In the genomic region with DNA sequence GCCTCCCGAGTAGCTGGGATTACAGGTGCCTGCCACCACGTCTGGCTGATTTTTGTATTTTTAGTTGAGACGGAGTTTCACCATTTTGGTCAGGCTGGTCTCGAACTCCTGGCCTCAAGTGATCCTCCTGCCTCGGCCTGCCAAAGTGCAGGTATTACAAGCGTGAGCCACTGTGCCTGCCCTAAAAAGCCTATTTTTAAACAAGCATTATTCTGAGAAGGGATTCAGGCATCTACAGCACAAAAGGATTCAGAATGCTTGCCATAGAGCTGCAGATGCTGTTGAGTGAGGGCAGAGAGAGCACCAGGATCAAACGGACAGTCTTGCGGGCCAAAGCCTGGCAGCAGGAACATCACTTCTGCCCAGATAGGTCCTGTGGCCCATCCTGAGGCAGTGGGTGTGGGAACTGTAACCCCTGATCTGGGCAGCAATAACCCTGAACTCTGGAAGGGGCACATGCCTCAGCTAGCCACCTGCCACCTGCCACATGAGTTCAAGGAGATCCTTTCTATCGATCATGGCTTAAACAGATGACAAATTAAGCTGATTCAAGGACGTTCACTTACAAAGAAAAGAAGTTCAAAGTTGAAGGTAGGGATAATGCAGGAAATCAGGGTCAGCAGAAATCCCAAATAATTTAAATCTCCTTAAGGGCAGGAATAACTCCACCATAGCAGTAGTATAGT, we compare ENCODE assay signal across 2 cellular contexts.
TF ChIP-seq lines count a peak whose summit lies in the region.

No MANE protein-coding gene starts in this region.

TF ChIP-seq in GM23338, 12 proteins besides CTCF, POLR2A, EP300 and RAD21 (continues in another document):
- TF ChIP-seq POLR2AphosphoS5 (IDR thresholded peaks at IDR 0.05; ENCODE audit: low read depth) (no peak), EZH2phosphoT487 (IDR thresholded peaks at IDR 0.05; ENCODE audit: unreplicated experiment) (no peak), EZH2 (IDR thresholded peaks at IDR 0.05; ENCODE audit: low read depth, unreplicated experiment) (no peak), ZNF331 (CRISPR knock-in tag; IDR thresholded peaks at IDR 0.05; ENCODE audit: low read depth) (no peak), CREB1 (CRISPR knock-in tag; IDR thresholded peaks at IDR 0.05; ENCODE audit: low read depth) (no peak), JUNB (IDR thresholded peaks at IDR 0.05; ENCODE audit: unreplicated experiment) (no peak), NANOG (IDR thresholded peaks at IDR 0.05; ENCODE audit: borderline replicate concordance) (no peak), ZNF114 (CRISPR knock-in tag; IDR thresholded peaks at IDR 0.05) (no peak)
- TF ChIP-seq, protein P1, sequence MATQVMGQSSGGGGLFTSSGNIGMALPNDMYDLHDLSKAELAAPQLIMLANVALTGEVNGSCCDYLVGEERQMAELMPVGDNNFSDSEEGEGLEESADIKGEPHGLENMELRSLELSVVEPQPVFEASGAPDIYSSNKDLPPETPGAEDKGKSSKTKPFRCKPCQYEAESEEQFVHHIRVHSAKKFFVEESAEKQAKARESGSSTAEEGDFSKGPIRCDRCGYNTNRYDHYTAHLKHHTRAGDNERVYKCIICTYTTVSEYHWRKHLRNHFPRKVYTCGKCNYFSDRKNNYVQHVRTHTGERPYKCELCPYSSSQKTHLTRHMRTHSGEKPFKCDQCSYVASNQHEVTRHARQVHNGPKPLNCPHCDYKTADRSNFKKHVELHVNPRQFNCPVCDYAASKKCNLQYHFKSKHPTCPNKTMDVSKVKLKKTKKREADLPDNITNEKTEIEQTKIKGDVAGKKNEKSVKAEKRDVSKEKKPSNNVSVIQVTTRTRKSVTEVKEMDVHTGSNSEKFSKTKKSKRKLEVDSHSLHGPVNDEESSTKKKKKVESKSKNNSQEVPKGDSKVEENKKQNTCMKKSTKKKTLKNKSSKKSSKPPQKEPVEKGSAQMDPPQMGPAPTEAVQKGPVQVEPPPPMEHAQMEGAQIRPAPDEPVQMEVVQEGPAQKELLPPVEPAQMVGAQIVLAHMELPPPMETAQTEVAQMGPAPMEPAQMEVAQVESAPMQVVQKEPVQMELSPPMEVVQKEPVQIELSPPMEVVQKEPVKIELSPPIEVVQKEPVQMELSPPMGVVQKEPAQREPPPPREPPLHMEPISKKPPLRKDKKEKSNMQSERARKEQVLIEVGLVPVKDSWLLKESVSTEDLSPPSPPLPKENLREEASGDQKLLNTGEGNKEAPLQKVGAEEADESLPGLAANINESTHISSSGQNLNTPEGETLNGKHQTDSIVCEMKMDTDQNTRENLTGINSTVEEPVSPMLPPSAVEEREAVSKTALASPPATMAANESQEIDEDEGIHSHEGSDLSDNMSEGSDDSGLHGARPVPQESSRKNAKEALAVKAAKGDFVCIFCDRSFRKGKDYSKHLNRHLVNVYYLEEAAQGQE (IDR thresholded peaks at IDR 0.05; ENCODE audit: unreplicated experiment), result no peak
- TF ChIP-seq, protein P2, sequence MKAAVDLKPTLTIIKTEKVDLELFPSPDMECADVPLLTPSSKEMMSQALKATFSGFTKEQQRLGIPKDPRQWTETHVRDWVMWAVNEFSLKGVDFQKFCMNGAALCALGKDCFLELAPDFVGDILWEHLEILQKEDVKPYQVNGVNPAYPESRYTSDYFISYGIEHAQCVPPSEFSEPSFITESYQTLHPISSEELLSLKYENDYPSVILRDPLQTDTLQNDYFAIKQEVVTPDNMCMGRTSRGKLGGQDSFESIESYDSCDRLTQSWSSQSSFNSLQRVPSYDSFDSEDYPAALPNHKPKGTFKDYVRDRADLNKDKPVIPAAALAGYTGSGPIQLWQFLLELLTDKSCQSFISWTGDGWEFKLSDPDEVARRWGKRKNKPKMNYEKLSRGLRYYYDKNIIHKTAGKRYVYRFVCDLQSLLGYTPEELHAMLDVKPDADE (IDR thresholded peaks at IDR 0.05), result no peak

TF ChIP-seq in IMR-90, 13 proteins besides CTCF, POLR2A, EP300 and RAD21:
- TF ChIP-seq, protein P3, sequence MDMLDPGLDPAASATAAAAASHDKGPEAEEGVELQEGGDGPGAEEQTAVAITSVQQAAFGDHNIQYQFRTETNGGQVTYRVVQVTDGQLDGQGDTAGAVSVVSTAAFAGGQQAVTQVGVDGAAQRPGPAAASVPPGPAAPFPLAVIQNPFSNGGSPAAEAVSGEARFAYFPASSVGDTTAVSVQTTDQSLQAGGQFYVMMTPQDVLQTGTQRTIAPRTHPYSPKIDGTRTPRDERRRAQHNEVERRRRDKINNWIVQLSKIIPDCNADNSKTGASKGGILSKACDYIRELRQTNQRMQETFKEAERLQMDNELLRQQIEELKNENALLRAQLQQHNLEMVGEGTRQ (IDR thresholded peaks at IDR 0.05; ENCODE audit: low read depth, low read length), result no peak
- TF ChIP-seq SMC3 (IDR thresholded peaks at IDR 0.05; ENCODE audit: low read depth, low read length) (no peak), RCOR1 (IDR thresholded peaks at IDR 0.05; ENCODE audit: insufficient replicate concordance, low read length) (no peak), BHLHE40 (IDR thresholded peaks at IDR 0.05; ENCODE audit: low read depth, low read length) (no peak), RFX5 (IDR thresholded peaks at IDR 0.05; ENCODE audit: low read depth, low read length) (no peak), NFE2L2 (IDR thresholded peaks at IDR 0.05; ENCODE audit: low read depth, low read length) (no peak), MAFK (IDR thresholded peaks at IDR 0.05; ENCODE audit: low read depth, low read length) (no peak), CEBPB (IDR thresholded peaks at IDR 0.05; ENCODE audit: low read depth, low read length) (no peak), MXI1 (IDR thresholded peaks at IDR 0.05; ENCODE audit: borderline replicate concordance, low read depth, low read length) (no peak), MAZ (IDR thresholded peaks at IDR 0.05; ENCODE audit: borderline replicate concordance, low read depth, low read length) (no peak)
- TF ChIP-seq, protein P4, sequence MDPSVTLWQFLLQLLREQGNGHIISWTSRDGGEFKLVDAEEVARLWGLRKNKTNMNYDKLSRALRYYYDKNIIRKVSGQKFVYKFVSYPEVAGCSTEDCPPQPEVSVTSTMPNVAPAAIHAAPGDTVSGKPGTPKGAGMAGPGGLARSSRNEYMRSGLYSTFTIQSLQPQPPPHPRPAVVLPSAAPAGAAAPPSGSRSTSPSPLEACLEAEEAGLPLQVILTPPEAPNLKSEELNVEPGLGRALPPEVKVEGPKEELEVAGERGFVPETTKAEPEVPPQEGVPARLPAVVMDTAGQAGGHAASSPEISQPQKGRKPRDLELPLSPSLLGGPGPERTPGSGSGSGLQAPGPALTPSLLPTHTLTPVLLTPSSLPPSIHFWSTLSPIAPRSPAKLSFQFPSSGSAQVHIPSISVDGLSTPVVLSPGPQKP (IDR thresholded peaks at IDR 0.05; ENCODE audit: borderline replicate concordance, low read depth, low read length), result no peak
